17 cellular contexts compared by ENCODE assay signal in the genomic region with DNA sequence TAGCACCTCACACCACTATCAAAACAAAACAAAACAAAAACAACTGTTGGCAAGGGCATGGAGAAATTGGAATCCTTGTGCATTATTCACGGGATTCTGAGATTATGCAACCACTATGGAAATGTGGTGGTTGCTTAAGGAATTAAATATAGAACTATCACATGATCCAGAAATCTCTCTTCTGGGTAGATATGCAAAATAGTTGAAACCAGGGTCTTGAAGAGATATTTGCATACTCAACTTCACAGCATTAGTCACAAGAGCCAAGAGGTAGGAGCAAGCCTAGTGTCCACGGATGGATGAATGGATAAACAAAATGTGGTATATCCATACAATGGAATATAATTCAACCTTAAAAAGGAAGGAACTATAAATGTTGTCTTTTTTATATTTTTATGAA. TPM values are rescaled to one million over a fixed set of nuclear protein-coding genes. Genes with fewer than 3 reads are reported as not detected.
A peak's percentile ranks its signal among the peaks of the same experiment; 100 is the strongest.
DNase-seq lines count a peak whose midpoint lies in the region; ATAC-seq and TF ChIP-seq lines count a peak whose summit lies in the region.
"Had no signal": no experiment of that assay in that cellular context is flagged by ENCODE, and none has a peak within 500 bp of the region (broad histone marks: within the 10 kb centered on the region; RNA-seq: fewer than 3 reads in every experiment).

No MANE protein-coding gene starts in this region.

- peak overlapping the region; percentile 83 for H3K27ac Mint-ChIP-seq in memory B cell

- H3K27me3 Mint-ChIP-seq in memory B cell = no peaks in the 10 kb centered on the region

- TF ChIP-seq CTCF in AG10803 (conservative IDR thresholded peaks at IDR 0.05; ENCODE audit: low read length) (no peak), brain microvascular endothelial cell (IDR thresholded peaks at IDR 0.05; ENCODE audit: low read depth, low read length, missing control alignments) (no peak), dorsolateral prefrontal cortex (IDR thresholded peaks at IDR 0.05 in 54 of 56, conservative IDR thresholded peaks at IDR 0.05 in 2 of 56; ENCODE audit: low read depth in 1 of 56, partially characterized antibody in 56 of 56) (no peak)

- H3K36me3 Mint-ChIP-seq in memory B cell = peaks cover 19% of the 10 kb centered on the region

- H3K9me3 Mint-ChIP-seq in memory B cell = peaks cover 4% of the 10 kb centered on the region

- in situ Hi-C loops in brain microvascular endothelial cell (cut with HindIII; ENCODE audit: low pct_ligation_motif_present, low sequenced_read_pairs) = no loop called here

- peak overlapping the region; percentile 27 for H3K4me3 Mint-ChIP-seq in memory B cell

- H3K4me1 Mint-ChIP-seq in memory B cell = peaks cover 59% of the 10 kb centered on the region

- intact Hi-C loops in posterior vena cava (cut with DNase I) (no loop called here), dorsolateral prefrontal cortex (cut with DNase I) (no loop called here)

- H3K4me3 ChIP-seq in AG10803 (ENCODE audit: low read length) (no peak overlapping the region), brain microvascular endothelial cell (ENCODE audit: low read depth, low read length) (no peak overlapping the region), dorsolateral prefrontal cortex (no peak overlapping the region)
- H3K4me3 ChIP-seq: SJSA1 had no signal

- no peaks in the 10 kb centered on the region for H3K36me3 ChIP-seq in brain microvascular endothelial cell (replicated peaks)
- H3K36me3 ChIP-seq: SJSA1 had no signal

- no peak overlapping the region for H3K27ac ChIP-seq in brain microvascular endothelial cell
- no peak overlapping the region for H3K27ac ChIP-seq in dorsolateral prefrontal cortex
- H3K27ac ChIP-seq: C4-2B, SJSA1 had no signal

- ATAC-seq in GM18867 (IDR thresholded peaks at IDR 0.05; ENCODE audit: unreplicated experiment) (peak; percentile 56), memory B cell (ENCODE audit: low read depth) (peak; percentile 77)
- ATAC-seq: PC-3 had no signal

- DNase-seq in AG10803 (ENCODE audit: low read depth) (peak; percentile 10), RPMI7951 (ENCODE audit: low read depth) (peak; percentile 28), memory B cell (ENCODE audit: low spot score in 2 of 2) (no peak), brain microvascular endothelial cell (no peak), H4 (ENCODE audit: low spot score) (no peak), posterior vena cava (ENCODE audit: low spot score) (no peak), dorsolateral prefrontal cortex (no peak)
- DNase-seq: 8988T, DND-41, NCI-H1092, NCI-H2107, NCI-H2227 treated with DMSO at 0.1 percent for 48 hours, NCI-H524 treated with DMSO at 0.1 percent for 48 hours, PC-3 had no signal

- H3K27me3 ChIP-seq in brain microvascular endothelial cell (replicated peaks) (no peaks in the 10 kb centered on the region), dorsolateral prefrontal cortex (no peaks in the 10 kb centered on the region)
- H3K27me3 ChIP-seq: SJSA1 had no signal

RNA-seq across cellular contexts. Expression of gene TMEM131, which starts 7.0 kb away (rescaled TPM):
- 22.6 and 32.4 TPM in 2 replicates for total RNA-seq in RPMI7951 (2014; rRNA removed; shearing (Covaris generic))
- total RNA-seq in H4 (2014; rRNA removed; shearing (Covaris generic)) = 9.7 and 12.3 TPM in 2 replicates
- total RNA-seq in posterior vena cava (10 to 100 TPM; 37.7 to 37.8 TPM), dorsolateral prefrontal cortex (10 to 100 TPM; 31.4 to 58.3 (median 45.6) TPM)

Comparison
In these comparisons a context has a peak if more than half of its experiments do, and no peak if none do; other contexts are left out.
1. DNase-seq: peak in AG10803 (single experiment) and RPMI7951 (single experiment); none in memory B cell (0 of 2), brain microvascular endothelial cell (single experiment), H4 (single experiment), posterior vena cava (single experiment) and dorsolateral prefrontal cortex (0 of 10).